Comparison of ENCODE assay signal across 11 cellular contexts in genomic region chr6:11609324-11610071, GRCh38.
DNase-seq lines count a peak whose midpoint lies in the region; ATAC-seq and TF ChIP-seq lines count a peak whose summit lies in the region.
"Had no signal": no experiment of that assay in that cellular context is flagged by ENCODE, and none has a peak within 500 bp of the region (broad histone marks: within the 10 kb centered on the region; RNA-seq: fewer than 3 reads in every experiment).

No MANE protein-coding gene starts in this region.

- no peak overlapping the region for H3K4me2 ChIP-seq in mesendoderm (ENCODE audit: low read length)

- H3K23ac ChIP-seq in mesendoderm (ENCODE audit: low read length): no peak overlapping the region

- H2BK120ac ChIP-seq in mesendoderm (ENCODE audit: low read depth, low read length): no peak overlapping the region

- H3K4me1 Mint-ChIP-seq in endothelial cell (ENCODE audit: unreplicated experiment): peaks cover 31% of the 10 kb centered on the region
- no peaks in the 10 kb centered on the region for H3K4me1 Mint-ChIP-seq in activated naive CD8-positive, alpha-beta T cell treated with anti-CD3 and anti-CD28 coated beads, Interleukin-2, amount 50 U/mL, for 24 hours
- H3K4me1 Mint-ChIP-seq: activated naive CD4-positive, alpha-beta T cell treated with anti-CD3 and anti-CD28 coated beads, Interleukin-2, amount 50 U/mL, for 24 hours had no signal

- H2BK15ac ChIP-seq in mesendoderm (replicated peaks; ENCODE audit: low read depth): no peak overlapping the region

- no peak overlapping the region for H3K9ac ChIP-seq in mesendoderm (ENCODE audit: low read length)

- peaks cover 3% of the 10 kb centered on the region for H3K27me3 Mint-ChIP-seq in endothelial cell (ENCODE audit: unreplicated experiment)
- peaks cover 4% of the 10 kb centered on the region for H3K27me3 Mint-ChIP-seq in activated naive CD8-positive, alpha-beta T cell treated with anti-CD3 and anti-CD28 coated beads, Interleukin-2, amount 50 U/mL, for 24 hours

- peaks cover 2% of the 10 kb centered on the region for H3K4me1 ChIP-seq in mesendoderm (ENCODE audit: control insufficient read depth, low read depth, low read length)

- H3K56ac ChIP-seq in mesendoderm (ENCODE audit: low read length): peak overlapping the region; percentile 17

- no peak overlapping the region for H2AK5ac ChIP-seq in mesendoderm (ENCODE audit: low read length)

- no peak overlapping the region for H3K4ac ChIP-seq in mesendoderm (ENCODE audit: low read depth, low read length)

- no CpG with 5 or more reads among the region's 18 CpGs for WGBS in mesendoderm (ENCODE audit: extremely low coverage, insufficient coverage, low lambda C conversion rate)

- no peaks in the 10 kb centered on the region for H3K9me3 Mint-ChIP-seq in endothelial cell (ENCODE audit: unreplicated experiment)
- no peaks in the 10 kb centered on the region for H3K9me3 Mint-ChIP-seq in activated naive CD8-positive, alpha-beta T cell treated with anti-CD3 and anti-CD28 coated beads, Interleukin-2, amount 50 U/mL, for 24 hours
- H3K9me3 Mint-ChIP-seq: activated naive CD4-positive, alpha-beta T cell treated with anti-CD3 and anti-CD28 coated beads, Interleukin-2, amount 50 U/mL, for 24 hours had no signal

- H4K5ac ChIP-seq in mesendoderm (ENCODE audit: low read length): no peak overlapping the region

- DNase-seq in A172 (ENCODE audit: low spot score) (peak; percentile 98), LHCN-M2 (ENCODE audit: low read depth) (peak; percentile 99), endothelial cell (ENCODE audit: low spot score) (peak; percentile 39), mesendoderm (peak; percentile 68), posterior vena cava (ENCODE audit: low spot score) (no peak), GM10266 (ENCODE audit: extremely low spot score) (no peak)
- no peak for DNase-seq in activated naive CD8-positive, alpha-beta T cell treated with anti-CD3 and anti-CD28 coated beads, Interleukin-2, amount 50 U/mL, for 24 hours
- DNase-seq: stimulated activated naive CD4-positive, alpha-beta T cell treated with Interleukin-2 at 50 U/mL for 16 hours had no signal

- no peaks in the 10 kb centered on the region for H3K27me3 ChIP-seq in mesendoderm (ENCODE audit: insufficient read depth, low read length, poor library complexity)

- no peak overlapping the region for H3K4me3 ChIP-seq in mesendoderm (ENCODE audit: low read length)

- H3K18ac ChIP-seq in mesendoderm (ENCODE audit: low read length): peak overlapping the region; percentile 69

- H2BK5ac ChIP-seq in mesendoderm (ENCODE audit: low read length): peak overlapping the region; percentile 43

- peak overlapping the region; percentile 99 for H3K27ac Mint-ChIP-seq in endothelial cell (ENCODE audit: unreplicated experiment)
- no peak overlapping the region for H3K27ac Mint-ChIP-seq in activated naive CD8-positive, alpha-beta T cell treated with anti-CD3 and anti-CD28 coated beads, Interleukin-2, amount 50 U/mL, for 24 hours
- H3K27ac Mint-ChIP-seq: activated naive CD4-positive, alpha-beta T cell treated with anti-CD3 and anti-CD28 coated beads, Interleukin-2, amount 50 U/mL, for 24 hours had no signal

- no peak overlapping the region for H3K4me3 Mint-ChIP-seq in endothelial cell (ENCODE audit: unreplicated experiment)
- no peak overlapping the region for H3K4me3 Mint-ChIP-seq in activated naive CD8-positive, alpha-beta T cell treated with anti-CD3 and anti-CD28 coated beads, Interleukin-2, amount 50 U/mL, for 24 hours
- H3K4me3 Mint-ChIP-seq: activated naive CD4-positive, alpha-beta T cell treated with anti-CD3 and anti-CD28 coated beads, Interleukin-2, amount 50 U/mL, for 24 hours had no signal

- H3K27ac ChIP-seq in mesendoderm (ENCODE audit: low read depth, low read length): peak overlapping the region; percentile 29
- H3K27ac ChIP-seq: C4-2B had no signal

- H4K8ac ChIP-seq in mesendoderm (ENCODE audit: low read depth, low read length): no peak overlapping the region

- ATAC-seq in GM18870 (IDR thresholded peaks at IDR 0.05; ENCODE audit: unreplicated experiment): no peak
- ATAC-seq in activated naive CD8-positive, alpha-beta T cell treated with anti-CD3 and anti-CD28 coated beads, Interleukin-2, amount 50 U/mL, for 24 hours: no peak

- intact Hi-C loops in posterior vena cava (cut with DNase I): no loop called here

- no peaks in the 10 kb centered on the region for H3K36me3 Mint-ChIP-seq in endothelial cell (ENCODE audit: low read depth, unreplicated experiment)
- no peaks in the 10 kb centered on the region for H3K36me3 Mint-ChIP-seq in activated naive CD8-positive, alpha-beta T cell treated with anti-CD3 and anti-CD28 coated beads, Interleukin-2, amount 50 U/mL, for 24 hours (ENCODE audit: low read depth)
- H3K36me3 Mint-ChIP-seq: activated naive CD4-positive, alpha-beta T cell treated with anti-CD3 and anti-CD28 coated beads, Interleukin-2, amount 50 U/mL, for 24 hours had no signal

- no peaks in the 10 kb centered on the region for H3K79me2 ChIP-seq in mesendoderm (ENCODE audit: control insufficient read depth, insufficient read depth, low read length)

- no peaks in the 10 kb centered on the region for H3K36me3 ChIP-seq in mesendoderm (ENCODE audit: control insufficient read depth, insufficient read depth, low read length)

- H3K79me1 ChIP-seq in mesendoderm (ENCODE audit: low read length): no peaks in the 10 kb centered on the region

- TF ChIP-seq CTCF in endothelial cell (IDR thresholded peaks at IDR 0.05; ENCODE audit: unreplicated experiment) (no peak), GM10266 (IDR thresholded peaks at IDR 0.05; ENCODE audit: control insufficient read depth, insufficient read depth, low read depth, missing control alignments) (no peak)

Comparison
In these comparisons a context has a peak if more than half of its experiments do, and no peak if none do; other contexts are left out.
1. DNase-seq: peak in A172 (single experiment), LHCN-M2 (single experiment), endothelial cell (single experiment) and mesendoderm (single experiment); none in posterior vena cava (single experiment), GM10266 (single experiment) and activated naive CD8-positive, alpha-beta T cell treated with anti-CD3 and anti-CD28 coated beads, Interleukin-2, amount 50 U/mL, for 24 hours (single experiment).